ENCODE assay signal across 8 cellular contexts in the genomic region with DNA sequence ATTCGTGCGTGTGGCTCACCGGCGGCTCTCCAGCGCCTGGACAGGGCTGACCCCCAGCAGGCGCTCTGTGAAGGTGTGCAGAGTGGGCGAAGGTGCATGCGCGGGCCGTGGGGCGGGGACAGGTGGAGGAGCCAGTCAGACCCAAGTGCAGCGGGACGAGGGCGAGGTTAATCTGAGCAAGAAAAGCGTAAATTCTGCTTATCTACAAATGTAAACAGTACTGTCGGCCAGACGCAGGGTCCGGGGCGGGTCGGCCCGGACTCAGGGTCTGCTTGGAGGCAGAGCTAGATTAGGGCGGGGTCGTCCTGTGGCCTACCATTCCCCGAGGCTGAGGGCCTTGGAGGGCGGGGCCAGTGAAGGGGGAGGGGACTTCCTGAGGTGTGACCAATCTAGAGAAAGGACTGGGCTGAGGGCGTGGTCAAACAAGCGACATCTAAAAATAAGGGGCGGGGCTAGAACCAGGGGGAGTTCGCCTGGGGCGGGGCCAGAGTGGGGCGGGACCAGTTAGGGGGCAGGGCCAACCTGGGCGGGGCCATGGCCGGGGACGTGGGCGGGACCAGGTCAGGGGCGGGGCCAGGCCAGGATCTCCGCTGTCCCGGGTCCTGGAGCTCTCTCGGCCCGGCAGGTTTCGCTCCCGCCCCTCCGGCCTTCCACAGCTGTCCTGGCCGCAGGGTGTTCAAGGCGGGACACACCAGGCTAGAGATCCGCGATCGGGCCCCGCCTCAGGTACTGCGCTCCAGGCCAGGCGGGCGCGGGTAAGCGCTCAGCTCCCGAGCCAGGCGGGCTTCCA. TPM values are rescaled to one million over a fixed set of nuclear protein-coding genes. Genes with fewer than 3 reads are reported as not detected.
DNase-seq lines count a peak whose midpoint lies in the region; ATAC-seq lines count a peak whose summit lies in the region.

Gene SEC14L5, plus strand, starts transcription at position 611 of the 790 bp plus-strand sequence. CDS start 994 bp downstream, outside the sequence.

- no peaks in the 10 kb centered on the region for H3K36me3 ChIP-seq in urinary bladder (ENCODE audit: insufficient read depth)

- H3K4me3 ChIP-seq in urinary bladder (ENCODE audit: low read depth, low read length), result peak within 1 kb of the TSS; percentile 30

- peaks cover 3% of the 10 kb centered on the region for H3K4me1 ChIP-seq in urinary bladder (ENCODE audit: insufficient read depth)

- peak within 1 kb of the TSS; percentile 33 for H3K27ac ChIP-seq in urinary bladder (ENCODE audit: low read depth)

- DNase-seq in GM04503 (ENCODE audit: low read depth), result peak; percentile 61
- peak; percentile 60 for DNase-seq in NCI-H187 treated with DMSO at 0.1 percent for 48 hours (lab: John Stamatoyannopoulos, UW)
- DNase-seq in T1000 (lab: John Stamatoyannopoulos, UW), result peak; percentile 96
- peak; percentile 98 for DNase-seq in astrocyte of the hippocampus (ENCODE audit: low read depth, low spot score)
- peak; percentile 99 for DNase-seq in hepatic stellate cell (ENCODE audit: low spot score)
- DNase-seq in pulmonary artery endothelial cell (ENCODE audit: low read depth, low spot score), result peak; percentile 89

- peak; percentile 43 for ATAC-seq in HG02840 (IDR thresholded peaks at IDR 0.05; ENCODE audit: low FRiP score, unreplicated experiment)

- under 1% methylated on average over 56 of the region's 56 CpGs for WGBS in urinary bladder

RNA-seq across cellular contexts. Expression of gene SEC14L5, which starts in this region (rescaled TPM):
- total RNA-seq in pulmonary artery endothelial cell (under 0.01 TPM in 1 of 2 replicates, not detected in the other), urinary bladder (0.42 TPM)
- 0.48 TPM for polyA plus RNA-seq in urinary bladder

Comparison
In these comparisons a context has a peak if more than half of its experiments do, and no peak if none do; other contexts are left out.
1. Peak in every context shown above with its lines: DNase-seq, ATAC-seq, H3K4me3 ChIP-seq and H3K27ac ChIP-seq.
2. Peak in DNase-seq in pulmonary artery endothelial cell; RNA of the gene not detected or under 1 TPM.